ENCODE assay signal across 23 cellular contexts in genomic region chr13:67232384-67232783, GRCh38. TPM values are rescaled to one million over a fixed set of nuclear protein-coding genes. Genes with fewer than 3 reads are reported as not detected.
DNase-seq lines count a peak whose midpoint lies in the region; ATAC-seq, FAIRE-seq and TF ChIP-seq lines count a peak whose summit lies in the region.
"Had no signal": no experiment of that assay in that cellular context is flagged by ENCODE, and none has a peak within 500 bp of the region (broad histone marks: within the 10 kb centered on the region; RNA-seq: fewer than 3 reads in every experiment).

No MANE protein-coding gene starts in this region.

- no peaks in the 10 kb centered on the region for H3K36me3 ChIP-seq in CD8-positive, alpha-beta T cell (ENCODE audit: insufficient read depth, low read length)
- no peaks in the 10 kb centered on the region for H3K36me3 ChIP-seq in endocrine pancreas (ENCODE audit: control insufficient read depth, insufficient read depth, low read length)
- H3K36me3 ChIP-seq: cardiac muscle cell, MG63, SJSA1, tibial artery had no signal

- H3K27ac Mint-ChIP-seq in CD8-positive, alpha-beta T cell = no peak overlapping the region
- peak overlapping the region; percentile 62 for H3K27ac Mint-ChIP-seq in progenitor cell of endocrine pancreas

- no peaks in the 10 kb centered on the region for H3K9me3 Mint-ChIP-seq in CD8-positive, alpha-beta T cell
- no peaks in the 10 kb centered on the region for H3K9me3 Mint-ChIP-seq in progenitor cell of endocrine pancreas (ENCODE audit: low read depth)

- TF ChIP-seq CTCF in A549 (IDR thresholded peaks at IDR 0.05) (no peak), progenitor cell of endocrine pancreas (IDR thresholded peaks at IDR 0.05; ENCODE audit: unreplicated experiment) (no peak)
- TF ChIP-seq CTCF in CD8-positive, alpha-beta T cell (IDR thresholded peaks at IDR 0.05) = no peak

- CTCF ChIA-PET in A549 (lab: Yijun Ruan, JAX) = interaction anchor here (0.5 to 1.5 kb wide), 2 partner anchors 100 to 543 kb away, joined by 3 read pairs; no protein-coding TSS in a partner anchor
- CTCF ChIA-PET in CD8-positive, alpha-beta T cell (lab: Charles Lee) = no interaction called here

- H3K4me2 ChIP-seq in A549 = peak overlapping the region; percentile 72

- no peak overlapping the region for H3K9ac ChIP-seq in endocrine pancreas (ENCODE audit: control insufficient read depth, insufficient read depth, low read length)
- H3K9ac ChIP-seq: GM23248 had no signal

- no peaks in the 10 kb centered on the region for H3K27me3 ChIP-seq in CD8-positive, alpha-beta T cell (ENCODE audit: insufficient read depth, low read length)
- no peaks in the 10 kb centered on the region for H3K27me3 ChIP-seq in endocrine pancreas (ENCODE audit: control insufficient read depth, insufficient read depth, low read length)
- H3K27me3 ChIP-seq: cardiac muscle cell, SJSA1 had no signal

- no peaks in the 10 kb centered on the region for H3K9me3 ChIP-seq in A549
- H3K9me3 ChIP-seq in CD8-positive, alpha-beta T cell (ENCODE audit: low read length) = no peaks in the 10 kb centered on the region
- H3K9me3 ChIP-seq in endocrine pancreas (ENCODE audit: control insufficient read depth, low read length) = no peaks in the 10 kb centered on the region
- H3K9me3 ChIP-seq: MG63, SJSA1, tibial artery had no signal

- DNase-seq in A549 (ENCODE audit: low read depth in 1 of 2, low spot score in 1 of 2) (no peak), progenitor cell of endocrine pancreas (ENCODE audit: low spot score, unreplicated experiment) (no peak), Kasumi-1 (lab: John Stamatoyannopoulos, UW) (no peak), NK-92 (lab: John Stamatoyannopoulos, UW; ENCODE audit: unreplicated experiment) (no peak)
- DNase-seq in CD8-positive, alpha-beta T cell = no peak
- no peak for DNase-seq in NK-92 treated with Interleukin-12 subunit alpha and Interleukin-12 subunit beta, amount 100 ng/mL, for 24 hours (lab: John Stamatoyannopoulos, UW)
- DNase-seq: activated CD4-positive, alpha-beta T cell treated with anti-CD3 and anti-CD28 coated beads, Interleukin-2, amount 50 U/mL, for 4 hours; activated gamma-delta T cell; DMS79; foreskin melanocyte; GM23248; IMR-90; MG63; NCI-H1436 treated with DMSO at 0.1 percent for 48 hours; nucleus accumbens; PC-3; tibial artery had no signal

- peaks cover 9% of the 10 kb centered on the region for H3K4me1 Mint-ChIP-seq in CD8-positive, alpha-beta T cell (ENCODE audit: low read depth)
- H3K4me1 Mint-ChIP-seq in progenitor cell of endocrine pancreas (ENCODE audit: low read depth) = peaks cover 5% of the 10 kb centered on the region

- TF ChIP-seq EP300 in A549 (IDR thresholded peaks at IDR 0.05) = no peak

- TF ChIP-seq POLR2A in A549 (IDR thresholded peaks at IDR 0.05; ENCODE audit: low read length) = no peak

- H3K36me3 Mint-ChIP-seq in CD8-positive, alpha-beta T cell = no peaks in the 10 kb centered on the region
- no peaks in the 10 kb centered on the region for H3K36me3 Mint-ChIP-seq in progenitor cell of endocrine pancreas (ENCODE audit: insufficient read depth)

- TF ChIP-seq RAD21 in A549 (conservative IDR thresholded peaks at IDR 0.05 in 1 of 2, IDR thresholded peaks at IDR 0.05 in 1 of 2) = no peak

- peak overlapping the region; percentile 26 for H3K4me3 Mint-ChIP-seq in CD8-positive, alpha-beta T cell
- H3K4me3 Mint-ChIP-seq in progenitor cell of endocrine pancreas (ENCODE audit: low read depth) = no peak overlapping the region

- POLR2A ChIA-PET in A549 (lab: Yijun Ruan, JAX) = interaction anchor here (1.2 kb wide), 1 partner anchor 14 kb away, joined by 6 read pairs; no protein-coding TSS in a partner anchor
- POLR2A ChIA-PET in CD8-positive, alpha-beta T cell (lab: Charles Lee) = no interaction called here

- H3K27me3 Mint-ChIP-seq in CD8-positive, alpha-beta T cell (ENCODE audit: low read depth) = peaks cover 2% of the 10 kb centered on the region
- no peaks in the 10 kb centered on the region for H3K27me3 Mint-ChIP-seq in progenitor cell of endocrine pancreas

- no peak overlapping the region for H3K4me3 ChIP-seq in A549
- H3K4me3 ChIP-seq in CD8-positive, alpha-beta T cell (ENCODE audit: low read depth, low read length) = no peak overlapping the region
- peak overlapping the region; percentile 91 for H3K4me3 ChIP-seq in endocrine pancreas (ENCODE audit: control insufficient read depth, insufficient read depth, low read length)
- H3K4me3 ChIP-seq: GM12878, MG63, SJSA1 had no signal

- H3K27ac ChIP-seq in A549 = 0 out of 6 replicates have a peak overlapping the region, but pooled peaks of 1 of the 2 experiments have one; percentile 1
- no peak overlapping the region for H3K27ac ChIP-seq in CD8-positive, alpha-beta T cell (ENCODE audit: low read depth, low read length)
- H3K27ac ChIP-seq: cardiac muscle cell, epithelial cell of prostate, GM23248, HL-60, SJSA1 had no signal

- H3K4me1 ChIP-seq in A549 (peaks cover 14% of the 10 kb centered on the region; the same call in 2 of the 3 replicates), endocrine pancreas (ENCODE audit: control insufficient read depth, insufficient read depth, low read length) (no peaks in the 10 kb centered on the region)
- H3K4me1 ChIP-seq in CD8-positive, alpha-beta T cell (ENCODE audit: insufficient read depth, low read length) = peaks cover 14% of the 10 kb centered on the region
- H3K4me1 ChIP-seq: SJSA1 had no signal

- no peak for FAIRE-seq in A549 (lab: Jason Lieb, UNC)
- FAIRE-seq: GM12878 had no signal

- intact Hi-C loops in CD8-positive, alpha-beta T cell (cut with DNase I, micrococcal nuclease) = loop anchor here in 1 of 2 experiments (10.0 kb wide), 1 partner anchor 608 kb away; no protein-coding TSS in a partner anchor

- ATAC-seq in A549 = no peak
- ATAC-seq in CD8-positive, alpha-beta T cell = no peak
- ATAC-seq: GM12878, PC-3 had no signal

- WGBS in A549 (ENCODE audit: missing lambda C conversion rate) = 62% methylated on average over 5 of the region's 5 CpGs

TF ChIP-seq in A549, 52 proteins besides CTCF, POLR2A, EP300 and RAD21:
- TF ChIP-seq NPAS2 (CRISPR knock-in tag; IDR thresholded peaks at IDR 0.05; ENCODE audit: borderline replicate concordance) (no peak), HOXB5 (CRISPR knock-in tag; IDR thresholded peaks at IDR 0.05) (no peak), ATOH8 (CRISPR knock-in tag; IDR thresholded peaks at IDR 0.05; ENCODE audit: low read depth) (no peak), HDAC2 (IDR thresholded peaks at IDR 0.05) (no peak), NFE2L2 (conservative IDR thresholded peaks at IDR 0.05; ENCODE audit: low read length) (no peak), HEYL (CRISPR knock-in tag; IDR thresholded peaks at IDR 0.05) (no peak), E2F6 (IDR thresholded peaks at IDR 0.05; ENCODE audit: borderline replicate concordance, low read depth) (no peak), POLR2AphosphoS2 (conservative IDR thresholded peaks at IDR 0.05; ENCODE audit: low read length) (no peak), TP53 (CRISPR knock-in tag; IDR thresholded peaks at IDR 0.05) (no peak), JUN (IDR thresholded peaks at IDR 0.05) (no peak), HES2 (IDR thresholded peaks at IDR 0.05) (no peak), EHF (CRISPR knock-in tag; IDR thresholded peaks at IDR 0.05) (no peak), ZNF302 (CRISPR knock-in tag; IDR thresholded peaks at IDR 0.05) (no peak)

RNA-seq across cellular contexts. Expression of gene PCDH9, which starts 2.2 kb away (rescaled TPM):
- polyA plus RNA-seq in A549 (2011; rRNA removed) (29.5 and 30.3 TPM in 2 replicates), A549 (2017; fragmentation: RNase III; extraction: RNeasy Plus Mini Kit Qiagen cat#74134 plus additional on column Dnase treatment) (13.2 to 16.0 TPM (median 14.1 TPM) in 3 replicates)
- 14.7 and 17.4 TPM in 2 replicates for polyA plus RNA-seq in A549 (2012; cell fraction: cytosol; rRNA removed)
- 10.3 and 13.0 TPM in 2 replicates for polyA plus RNA-seq in A549 (2012; cell fraction: nucleus; rRNA removed)
- 46.7 and 56.9 TPM in 2 replicates for polyA minus RNA-seq in A549 (2011; rRNA and poly(A)+ RNA removed)
- under 1 TPM; 0.19 to 0.38 TPM for total RNA-seq in CD8-positive, alpha-beta T cell
- total RNA-seq in progenitor cell of endocrine pancreas = 1.7 and 2.3 TPM in 2 replicates
